1 cellular context compared by ENCODE assay signal in the genomic region with DNA sequence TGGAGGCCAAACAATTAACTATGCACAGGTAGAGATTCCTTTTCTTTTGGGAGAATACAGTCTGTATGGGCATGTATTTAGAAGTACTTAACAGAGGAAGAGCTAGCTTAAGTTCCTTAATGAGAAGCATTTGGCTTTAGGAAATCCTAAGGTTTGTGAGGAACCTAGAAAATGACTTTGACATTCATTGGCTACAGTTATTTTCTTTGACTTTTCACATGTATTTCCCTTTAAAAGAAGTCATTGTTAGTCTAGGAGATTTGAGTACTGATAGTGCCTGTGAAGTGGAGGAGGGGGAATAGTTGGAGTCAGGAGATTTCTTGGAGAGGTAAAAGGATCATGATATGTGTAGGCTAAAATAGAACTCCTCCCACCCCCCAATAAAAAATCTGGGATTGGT.
TF ChIP-seq lines count a peak whose summit lies in the region.

No MANE protein-coding gene starts in this region.

TF ChIP-seq in HepG2, 621 proteins besides CTCF, POLR2A, EP300 and RAD21:
- no peak for TF ChIP-seq ZNF609 (CRISPR knock-in tag; IDR thresholded peaks at IDR 0.05; ENCODE audit: borderline replicate concordance)
- no peak for TF ChIP-seq KDM6A (CRISPR knock-in tag; IDR thresholded peaks at IDR 0.05; ENCODE audit: low read depth)
- TF ChIP-seq, protein P1, sequence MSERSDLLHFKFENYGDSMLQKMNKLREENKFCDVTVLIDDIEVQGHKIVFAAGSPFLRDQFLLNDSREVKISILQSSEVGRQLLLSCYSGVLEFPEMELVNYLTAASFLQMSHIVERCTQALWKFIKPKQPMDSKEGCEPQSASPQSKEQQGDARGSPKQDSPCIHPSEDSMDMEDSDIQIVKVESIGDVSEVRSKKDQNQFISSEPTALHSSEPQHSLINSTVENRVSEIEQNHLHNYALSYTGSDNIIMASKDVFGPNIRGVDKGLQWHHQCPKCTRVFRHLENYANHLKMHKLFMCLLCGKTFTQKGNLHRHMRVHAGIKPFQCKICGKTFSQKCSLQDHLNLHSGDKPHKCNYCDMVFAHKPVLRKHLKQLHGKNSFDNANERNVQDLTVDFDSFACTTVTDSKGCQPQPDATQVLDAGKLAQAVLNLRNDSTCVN (CRISPR knock-in tag; IDR thresholded peaks at IDR 0.05; ENCODE audit: borderline replicate concordance) = no peak
- TF ChIP-seq ZNF572 (CRISPR knock-in tag; IDR thresholded peaks at IDR 0.05) = no peak
- TF ChIP-seq, protein P2, sequence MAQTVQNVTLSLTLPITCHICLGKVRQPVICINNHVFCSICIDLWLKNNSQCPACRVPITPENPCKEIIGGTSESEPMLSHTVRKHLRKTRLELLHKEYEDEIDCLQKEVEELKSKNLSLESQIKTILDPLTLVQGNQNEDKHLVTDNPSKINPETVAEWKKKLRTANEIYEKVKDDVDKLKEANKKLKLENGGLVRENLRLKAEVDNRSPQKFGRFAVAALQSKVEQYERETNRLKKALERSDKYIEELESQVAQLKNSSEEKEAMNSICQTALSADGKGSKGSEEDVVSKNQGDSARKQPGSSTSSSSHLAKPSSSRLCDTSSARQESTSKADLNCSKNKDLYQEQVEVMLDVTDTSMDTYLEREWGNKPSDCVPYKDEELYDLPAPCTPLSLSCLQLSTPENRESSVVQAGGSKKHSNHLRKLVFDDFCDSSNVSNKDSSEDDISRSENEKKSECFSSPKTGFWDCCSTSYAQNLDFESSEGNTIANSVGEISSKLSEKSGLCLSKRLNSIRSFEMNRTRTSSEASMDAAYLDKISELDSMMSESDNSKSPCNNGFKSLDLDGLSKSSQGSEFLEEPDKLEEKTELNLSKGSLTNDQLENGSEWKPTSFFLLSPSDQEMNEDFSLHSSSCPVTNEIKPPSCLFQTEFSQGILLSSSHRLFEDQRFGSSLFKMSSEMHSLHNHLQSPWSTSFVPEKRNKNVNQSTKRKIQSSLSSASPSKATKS (CRISPR knock-in tag; IDR thresholded peaks at IDR 0.05) = no peak
- no peak for TF ChIP-seq ZNF878 (CRISPR knock-in tag; IDR thresholded peaks at IDR 0.05)
- no peak for TF ChIP-seq KDM4B (CRISPR knock-in tag; IDR thresholded peaks at IDR 0.05)
- TF ChIP-seq HMGA1 (CRISPR knock-in tag; conservative IDR thresholded peaks at IDR 0.05) = no peak
- TF ChIP-seq MIER2 (CRISPR knock-in tag; IDR thresholded peaks at IDR 0.05) = no peak
- TF ChIP-seq, protein P3, sequence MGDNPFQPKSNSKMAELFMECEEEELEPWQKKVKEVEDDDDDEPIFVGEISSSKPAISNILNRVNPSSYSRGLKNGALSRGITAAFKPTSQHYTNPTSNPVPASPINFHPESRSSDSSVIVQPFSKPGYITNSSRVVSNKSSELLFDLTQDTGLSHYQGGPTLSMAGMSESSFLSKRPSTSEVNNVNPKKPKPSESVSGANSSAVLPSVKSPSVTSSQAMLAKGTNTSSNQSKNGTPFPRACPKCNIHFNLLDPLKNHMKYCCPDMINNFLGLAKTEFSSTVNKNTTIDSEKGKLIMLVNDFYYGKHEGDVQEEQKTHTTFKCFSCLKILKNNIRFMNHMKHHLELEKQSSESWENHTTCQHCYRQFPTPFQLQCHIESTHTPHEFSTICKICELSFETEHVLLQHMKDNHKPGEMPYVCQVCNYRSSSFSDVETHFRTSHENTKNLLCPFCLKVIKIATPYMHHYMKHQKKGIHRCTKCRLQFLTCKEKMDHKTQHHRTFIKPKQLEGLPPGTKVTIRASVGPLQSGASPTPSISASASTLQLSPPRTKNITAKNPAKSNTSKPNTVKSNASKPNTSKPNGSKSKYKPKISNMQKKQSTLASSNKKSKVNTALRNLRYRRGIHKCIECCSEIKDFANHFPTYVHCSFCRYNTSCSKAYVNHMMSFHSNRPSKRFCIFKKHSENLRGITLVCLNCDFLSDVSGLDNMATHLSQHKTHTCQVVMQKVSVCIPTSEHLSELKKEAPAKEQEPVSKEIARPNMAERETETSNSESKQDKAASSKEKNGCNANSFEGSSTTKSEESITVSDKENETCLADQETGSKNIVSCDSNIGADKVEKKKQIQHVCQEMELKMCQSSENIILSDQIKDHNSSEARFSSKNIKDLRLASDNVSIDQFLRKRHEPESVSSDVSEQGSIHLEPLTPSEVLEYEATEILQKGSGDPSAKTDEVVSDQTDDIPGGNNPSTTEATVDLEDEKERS (CRISPR knock-in tag; IDR thresholded peaks at IDR 0.05) = no peak
- TF ChIP-seq GLI4 (CRISPR knock-in tag; IDR thresholded peaks at IDR 0.05; ENCODE audit: borderline replicate concordance) = no peak
- TF ChIP-seq ZNF335 (CRISPR knock-in tag; IDR thresholded peaks at IDR 0.05) = no peak
- TF ChIP-seq RFX3 (CRISPR knock-in tag; IDR thresholded peaks at IDR 0.05) = no peak
- TF ChIP-seq, protein P4, sequence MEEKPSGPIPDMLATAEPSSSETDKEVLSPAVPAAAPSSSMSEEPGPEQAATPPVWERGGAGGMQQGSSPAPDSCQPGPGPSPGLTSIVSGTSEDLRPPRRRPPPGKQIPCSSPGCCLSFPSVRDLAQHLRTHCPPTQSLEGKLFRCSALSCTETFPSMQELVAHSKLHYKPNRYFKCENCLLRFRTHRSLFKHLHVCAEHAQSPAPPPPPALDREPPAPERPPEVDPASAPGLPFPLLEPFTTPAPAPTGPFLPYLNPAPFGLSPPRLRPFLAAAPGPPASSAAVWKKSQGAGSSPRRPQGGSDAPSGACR (CRISPR knock-in tag; IDR thresholded peaks at IDR 0.05) = no peak
- TF ChIP-seq ATF6 (CRISPR knock-in tag; conservative IDR thresholded peaks at IDR 0.05) = no peak
- TF ChIP-seq IKZF4 (CRISPR knock-in tag; IDR thresholded peaks at IDR 0.05; ENCODE audit: borderline replicate concordance, low read depth, not compliant biosample characterization) = no peak
TF ChIP-seq in HepG2: peak in this region for 0.
